In the genomic region with DNA sequence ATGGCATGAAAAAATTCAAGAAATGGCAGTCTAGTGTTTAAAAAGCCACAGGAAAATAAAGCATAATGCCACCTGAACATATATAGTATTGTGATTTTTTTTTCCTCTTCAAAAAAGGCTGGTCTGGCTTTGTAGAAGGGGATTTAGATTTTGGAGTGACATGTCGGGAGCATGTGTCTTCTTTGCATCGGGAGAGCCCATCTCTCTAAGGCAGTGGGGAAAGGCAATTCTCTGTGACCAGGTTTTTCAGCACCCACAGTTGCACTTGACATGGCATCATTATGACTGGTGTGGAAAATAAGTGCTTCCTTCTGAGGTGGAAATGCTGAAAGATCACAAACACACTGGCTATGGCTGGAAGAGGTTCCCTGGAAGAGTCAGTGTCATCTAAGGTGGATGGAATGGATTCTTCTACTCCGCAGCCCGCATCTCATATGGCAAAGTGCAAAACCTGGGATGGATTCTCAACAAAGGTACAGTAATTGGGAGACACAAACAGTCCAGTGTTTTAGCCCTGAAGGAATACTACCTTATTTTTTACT, we compare ENCODE assay signal across 9 cellular contexts.
A peak's percentile ranks its signal among the peaks of the same experiment; 100 is the strongest.
DNase-seq lines count a peak whose midpoint lies in the region; ATAC-seq lines count a peak whose summit lies in the region.
"Had no signal": no experiment of that assay in that cellular context is flagged by ENCODE, and none has a peak within 500 bp of the region (broad histone marks: within the 10 kb centered on the region; RNA-seq: fewer than 3 reads in every experiment).

No MANE protein-coding gene starts in this region.

- CTCF ChIA-PET in activated CD4-positive, alpha-beta memory T cell treated with anti-CD3 and anti-CD28 coated beads for 36 hours (lab: Charles Lee) = no interaction called here
- CTCF ChIA-PET in activated CD4-positive, alpha-beta memory T cell treated with anti-CD3 and anti-CD28 coated beads, Interleukin-2, amount 10 ng/mL, durations not matched to agents 7 days and 5 days (lab: Charles Lee) = no interaction called here

- no peaks in the 10 kb centered on the region for H3K36me3 Mint-ChIP-seq in activated CD4-positive, alpha-beta memory T cell treated with anti-CD3 and anti-CD28 coated beads for 36 hours
- H3K36me3 Mint-ChIP-seq in activated CD4-positive, alpha-beta memory T cell treated with anti-CD3 and anti-CD28 coated beads, Interleukin-2, amount 10 ng/mL, durations not matched to agents 7 days and 5 days (ENCODE audit: low read depth) = no peaks in the 10 kb centered on the region

- H3K27me3 ChIP-seq in layer of hippocampus (ENCODE audit: control insufficient read depth, insufficient read depth, low read length) = no peaks in the 10 kb centered on the region

- H3K4me1 Mint-ChIP-seq in activated CD4-positive, alpha-beta memory T cell treated with anti-CD3 and anti-CD28 coated beads for 36 hours (ENCODE audit: low read depth) = peaks cover 8% of the 10 kb centered on the region
- peaks cover 4% of the 10 kb centered on the region for H3K4me1 Mint-ChIP-seq in activated CD4-positive, alpha-beta memory T cell treated with anti-CD3 and anti-CD28 coated beads, Interleukin-2, amount 10 ng/mL, durations not matched to agents 7 days and 5 days
- H3K4me1 Mint-ChIP-seq: stimulated activated naive CD8-positive, alpha-beta T cell treated with anti-CD3 and anti-CD28 coated beads, Interleukin-15, amount 100 ng/mL, for 72 hours had no signal

- POLR2A ChIA-PET in activated CD4-positive, alpha-beta memory T cell treated with anti-CD3 and anti-CD28 coated beads for 36 hours (lab: Charles Lee) = no interaction called here
- POLR2A ChIA-PET in activated CD4-positive, alpha-beta memory T cell treated with anti-CD3 and anti-CD28 coated beads, Interleukin-2, amount 10 ng/mL, durations not matched to agents 7 days and 5 days (lab: Charles Lee) = no interaction called here

- H3K9me3 Mint-ChIP-seq in activated CD4-positive, alpha-beta memory T cell treated with anti-CD3 and anti-CD28 coated beads for 36 hours = no peaks in the 10 kb centered on the region
- no peaks in the 10 kb centered on the region for H3K9me3 Mint-ChIP-seq in activated CD4-positive, alpha-beta memory T cell treated with anti-CD3 and anti-CD28 coated beads, Interleukin-2, amount 10 ng/mL, durations not matched to agents 7 days and 5 days
- H3K9me3 Mint-ChIP-seq: stimulated activated naive CD8-positive, alpha-beta T cell treated with anti-CD3 and anti-CD28 coated beads, Interleukin-15, amount 100 ng/mL, for 72 hours had no signal

- H3K27ac ChIP-seq in layer of hippocampus (ENCODE audit: low read depth, low read length) = peak overlapping the region; percentile 68
- H3K27ac ChIP-seq in temporal lobe (ENCODE audit: low read depth, low read length) = peak overlapping the region; percentile 58

- intact Hi-C loops in activated CD4-positive, alpha-beta memory T cell treated with anti-CD3 and anti-CD28 coated beads for 36 hours (cut with micrococcal nuclease) = no loop called here

- no peak overlapping the region for H3K27ac Mint-ChIP-seq in activated CD4-positive, alpha-beta memory T cell treated with anti-CD3 and anti-CD28 coated beads for 36 hours
- no peak overlapping the region for H3K27ac Mint-ChIP-seq in activated CD4-positive, alpha-beta memory T cell treated with anti-CD3 and anti-CD28 coated beads, Interleukin-2, amount 10 ng/mL, durations not matched to agents 7 days and 5 days
- H3K27ac Mint-ChIP-seq: stimulated activated naive CD8-positive, alpha-beta T cell treated with anti-CD3 and anti-CD28 coated beads, Interleukin-15, amount 100 ng/mL, for 72 hours had no signal

- no peak overlapping the region for H3K4me3 Mint-ChIP-seq in activated CD4-positive, alpha-beta memory T cell treated with anti-CD3 and anti-CD28 coated beads for 36 hours
- no peak overlapping the region for H3K4me3 Mint-ChIP-seq in activated CD4-positive, alpha-beta memory T cell treated with anti-CD3 and anti-CD28 coated beads, Interleukin-2, amount 10 ng/mL, durations not matched to agents 7 days and 5 days
- H3K4me3 Mint-ChIP-seq: stimulated activated naive CD8-positive, alpha-beta T cell treated with anti-CD3 and anti-CD28 coated beads, Interleukin-15, amount 100 ng/mL, for 72 hours had no signal

- H3K27me3 Mint-ChIP-seq in activated CD4-positive, alpha-beta memory T cell treated with anti-CD3 and anti-CD28 coated beads for 36 hours = peaks cover 49% of the 10 kb centered on the region
- peaks cover 38% of the 10 kb centered on the region for H3K27me3 Mint-ChIP-seq in activated CD4-positive, alpha-beta memory T cell treated with anti-CD3 and anti-CD28 coated beads, Interleukin-2, amount 10 ng/mL, durations not matched to agents 7 days and 5 days

- ATAC-seq in GM21717 (IDR thresholded peaks at IDR 0.05; ENCODE audit: unreplicated experiment) (no peak), GM19467 (IDR thresholded peaks at IDR 0.05; ENCODE audit: unreplicated experiment) (no peak)
- ATAC-seq: stimulated activated naive CD8-positive, alpha-beta T cell treated with anti-CD3 and anti-CD28 coated beads, Interleukin-15, amount 100 ng/mL, for 72 hours had no signal

- DNase-seq in activated CD4-positive, alpha-beta memory T cell treated with anti-CD3 and anti-CD28 coated beads for 36 hours = peak; percentile 21
- DNase-seq in activated CD4-positive, alpha-beta memory T cell treated with anti-CD3 and anti-CD28 coated beads, Interleukin-2, amount 10 ng/mL, durations not matched to agents 7 days and 5 days = no peak
- DNase-seq in NCI-H526 treated with DMSO at 0.1 percent for 48 hours (lab: John Stamatoyannopoulos, UW) (peak; percentile 90), dermis blood vessel endothelial cell (peak; percentile 89)
